Comparison of ENCODE assay signal across 22 cellular contexts in the genomic region with DNA sequence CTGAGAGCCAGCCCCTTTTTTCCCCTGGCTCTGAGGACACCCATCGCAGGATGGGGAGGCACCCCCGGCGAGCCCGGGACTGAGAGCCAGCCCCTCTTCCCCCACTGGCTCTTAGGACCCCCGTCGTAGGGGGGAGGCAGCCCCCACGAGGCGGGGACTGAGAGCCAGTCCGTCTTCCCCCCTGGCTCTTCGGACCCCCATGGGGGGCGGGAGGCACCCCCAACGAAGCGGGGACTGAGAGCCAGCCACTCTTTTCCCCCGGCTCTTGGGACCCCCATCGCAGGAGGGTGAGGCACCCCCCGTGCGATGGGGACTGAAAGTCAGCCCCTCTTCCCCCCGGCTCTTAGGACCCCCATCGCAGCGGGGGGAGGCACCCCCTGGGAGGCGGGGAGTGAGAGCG. TPM values are rescaled to one million over a fixed set of nuclear protein-coding genes. Genes with fewer than 3 reads are reported as not detected.
"Had no signal": no experiment of that assay in that cellular context is flagged by ENCODE, and none has a peak within 500 bp of the region (broad histone marks: within the 10 kb centered on the region; RNA-seq: fewer than 3 reads in every experiment).

No MANE protein-coding gene starts in this region.

- H3K9me3 Mint-ChIP-seq: memory B cell, nephron had no signal

- H3K27me3 ChIP-seq: hepatocyte had no signal

- ATAC-seq: left cardiac atrium, lower lobe of right lung had no signal

- DNase-seq: cerebellar nuclear complex; dermis blood vessel endothelial cell; erythroblast; head of caudate nucleus; kidney; left cardiac atrium; left ventricle myocardium inferior; lower lobe of right lung; midbrain; posterior cingulate gyrus; sigmoid colon; stimulated activated CD4-positive, alpha-beta T cell treated with anti-CD3 and anti-CD28 coated beads, Interleukin-2, amount 100 ng/mL, for 24 hours; stimulated activated CD4-positive, alpha-beta T cell treated with anti-CD3 and anti-CD28 coated beads, Interleukin-4, amount 100 ng/mL, for 4 hours; stimulated activated naive CD4-positive, alpha-beta T cell; tibial artery had no signal

- H3K4me3 Mint-ChIP-seq: memory B cell, nephron had no signal

- H3K4me1 ChIP-seq: left ventricle myocardium inferior, lower lobe of right lung, sigmoid colon, tibial artery had no signal

- H3K9me3 ChIP-seq: left ventricle myocardium inferior, lower lobe of right lung, sigmoid colon, tibial artery had no signal

- H3K4me2 ChIP-seq: hepatocyte had no signal

- H3K4me3 ChIP-seq: hepatocyte, left ventricle myocardium inferior, lower lobe of right lung, sigmoid colon, skin epidermis, tibial artery had no signal

- H3K27ac Mint-ChIP-seq: memory B cell, nephron had no signal

- H3K36me3 ChIP-seq: left ventricle myocardium inferior, lower lobe of right lung, sigmoid colon, tibial artery had no signal

- H3K79me2 ChIP-seq: hepatocyte had no signal

- H3K36me3 Mint-ChIP-seq: memory B cell had no signal

- H3K27ac ChIP-seq: hepatocyte, left ventricle myocardium inferior, lower lobe of right lung, skin epidermis, tibial artery had no signal

RNA-seq across cellular contexts. Expression of a gene that starts 36.8 kb away (rescaled TPM):
- total RNA-seq: dermis blood vessel endothelial cell, lower lobe of right lung, osteocyte, pulmonary artery endothelial cell had no signal

RNA-seq across cellular contexts. Expression of a gene that starts 52.3 kb away (rescaled TPM):
- total RNA-seq: dermis blood vessel endothelial cell, hepatocyte, kidney, lower lobe of right lung, osteocyte, pulmonary artery endothelial cell, sigmoid colon, temporal lobe had no signal
